12 cellular contexts compared by ENCODE assay signal in genomic region chr5:96968074-96968473, GRCh38. TPM values are rescaled to one million over a fixed set of nuclear protein-coding genes. Genes with fewer than 3 reads are reported as not detected.
DNase-seq lines count a peak whose midpoint lies in the region; ATAC-seq and TF ChIP-seq lines count a peak whose summit lies in the region.
"Had no signal": no experiment of that assay in that cellular context is flagged by ENCODE, and none has a peak within 500 bp of the region (broad histone marks: within the 10 kb centered on the region; RNA-seq: fewer than 3 reads in every experiment).

No MANE protein-coding gene starts in this region.

- H3K36me3 ChIP-seq in left ventricle myocardium inferior: no peaks in the 10 kb centered on the region
- no peaks in the 10 kb centered on the region for H3K36me3 ChIP-seq in stomach smooth muscle (ENCODE audit: control insufficient read depth in 2 of 2, insufficient read depth in 2 of 2, low read length in 2 of 2)
- H3K36me3 ChIP-seq in colonic mucosa: no peaks in the 10 kb centered on the region

- ATAC-seq in T-helper 17 cell: no peak

- intact Hi-C loops in left ventricle myocardium inferior (cut with micrococcal nuclease) (no loop called here), posterior cingulate gyrus (cut with DNase I) (no loop called here), colonic mucosa (cut with DNase I) (no loop called here)

- H3K27me3 Mint-ChIP-seq in T-helper 17 cell: no peaks in the 10 kb centered on the region
- H3K27me3 Mint-ChIP-seq: naive B cell had no signal

- no peak for TF ChIP-seq CTCF in left ventricle myocardium inferior (IDR thresholded peaks at IDR 0.05; ENCODE audit: borderline replicate concordance)
- no peak for TF ChIP-seq CTCF in colonic mucosa (IDR thresholded peaks at IDR 0.05)

- H3K27ac ChIP-seq in left ventricle myocardium inferior (replicated peaks) (peak overlapping the region; percentile 71), stomach smooth muscle (ENCODE audit: low read length) (peak overlapping the region; percentile 12), colonic mucosa (no peak overlapping the region)

- peaks cover 58% of the 10 kb centered on the region for H3K4me1 Mint-ChIP-seq in T-helper 17 cell

- peaks cover 2% of the 10 kb centered on the region for H3K36me3 Mint-ChIP-seq in T-helper 17 cell (ENCODE audit: low read depth)

- DNase-seq in NCI-H2029 (lab: John Stamatoyannopoulos, UW) (peak; percentile 33), NCI-H2029 treated with DMSO at 0.1 percent for 48 hours (lab: John Stamatoyannopoulos, UW) (no peak), T-helper 17 cell (no peak), left ventricle myocardium inferior (no peak), posterior cingulate gyrus (no peak), colonic mucosa (no peak), DMS79 treated with DMSO at 0.1 percent for 48 hours (lab: John Stamatoyannopoulos, UW) (no peak)
- DNase-seq: activated CD4-positive, alpha-beta T cell treated with anti-CD3 and anti-CD28 coated beads for 4 hours; effector memory CD4-positive, alpha-beta T cell; naive B cell; NCI-H2081 treated with DMSO at 0.1 percent for 48 hours had no signal

- H3K4me1 ChIP-seq in left ventricle myocardium inferior (peaks cover 78% of the 10 kb centered on the region), stomach smooth muscle (ENCODE audit: control insufficient read depth, insufficient read depth, low read length) (peaks cover 6% of the 10 kb centered on the region), colonic mucosa (no peaks in the 10 kb centered on the region)

- H3K9me3 ChIP-seq in T-helper 17 cell (ENCODE audit: control insufficient read depth, low read length, poor library complexity, severe bottlenecking) (no peaks in the 10 kb centered on the region), left ventricle myocardium inferior (replicated peaks) (no peaks in the 10 kb centered on the region), stomach smooth muscle (ENCODE audit: control insufficient read depth in 2 of 2, low read length in 2 of 2) (no peaks in the 10 kb centered on the region), colonic mucosa (no peaks in the 10 kb centered on the region)

- H3K4me3 Mint-ChIP-seq in T-helper 17 cell: no peak overlapping the region

- H3K4me3 ChIP-seq in left ventricle myocardium inferior (peak overlapping the region; percentile 8), stomach smooth muscle (ENCODE audit: low read length in 2 of 2) (peak overlapping the region in 1 of 2 donors; percentile 25), colonic mucosa (no peak overlapping the region)

- H3K27me3 ChIP-seq in left ventricle myocardium inferior (ENCODE audit: low read depth) (no peaks in the 10 kb centered on the region), stomach smooth muscle (ENCODE audit: control insufficient read depth in 1 of 2, insufficient read depth in 2 of 2, low read length in 2 of 2) (no peaks in the 10 kb centered on the region), colonic mucosa (no peaks in the 10 kb centered on the region)

- H3K27ac Mint-ChIP-seq in T-helper 17 cell: peak overlapping the region; percentile 79

- no peak overlapping the region for H3K9ac ChIP-seq in stomach smooth muscle (ENCODE audit: low read length in 2 of 2)
- H3K9ac ChIP-seq in colonic mucosa (ENCODE audit: low read depth in 2 of 2, low read length in 2 of 2): no peak overlapping the region

RNA-seq across cellular contexts. Expression of gene LNPEP, which starts 32.2 kb away (rescaled TPM):
- 10 to 100 TPM; 72.4 to 80.7 TPM for total RNA-seq in T-helper 17 cell
- total RNA-seq in left ventricle myocardium inferior: 56.8 TPM
- total RNA-seq in colonic mucosa: 10 to 100 TPM; 23.7 to 34.9 TPM
